Comparison of ENCODE assay signal across 1 cellular context in the genomic region with DNA sequence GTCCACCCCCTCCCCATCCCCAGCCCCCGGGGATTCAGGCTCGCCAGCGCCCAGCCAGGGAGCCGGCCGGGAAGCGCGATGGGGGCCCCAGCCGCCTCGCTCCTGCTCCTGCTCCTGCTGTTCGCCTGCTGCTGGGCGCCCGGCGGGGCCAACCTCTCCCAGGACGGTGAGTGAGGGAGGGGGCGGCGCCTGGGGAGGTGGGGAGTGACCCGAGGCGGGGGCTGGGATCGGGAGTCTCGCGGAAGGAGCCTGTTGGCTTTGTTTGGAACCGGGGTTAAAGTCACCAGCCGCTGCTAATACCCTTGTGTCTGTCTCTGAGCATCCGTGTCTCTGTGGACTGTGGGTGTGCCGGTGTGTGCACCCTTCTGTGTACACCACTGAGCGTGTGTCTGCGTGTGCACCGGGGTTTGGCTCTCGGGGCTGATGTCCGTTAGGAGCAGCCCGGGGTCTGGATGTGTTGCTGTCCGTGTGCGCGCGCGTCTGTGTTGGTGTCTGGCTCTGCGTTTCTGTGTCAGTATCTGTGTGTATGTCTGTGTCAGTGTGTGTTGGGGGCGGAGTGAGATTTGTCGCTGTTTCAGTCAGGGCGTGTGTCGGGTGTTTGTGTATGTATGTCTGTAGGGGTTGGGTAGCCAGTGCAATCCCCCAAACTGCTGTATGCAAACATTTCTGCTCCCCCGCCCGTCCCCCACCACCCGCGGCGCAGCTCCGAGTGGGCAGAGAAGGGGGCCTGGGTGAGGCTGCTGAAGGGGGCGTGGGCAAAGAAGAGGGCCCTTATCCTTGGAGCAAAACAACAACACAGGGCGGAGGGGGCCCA.
TF ChIP-seq lines count a peak whose summit lies in the region.

No MANE protein-coding gene starts in this region.

TF ChIP-seq in endothelial cell of umbilical vein, 7 proteins besides CTCF, POLR2A, EP300 and RAD21:
- peak; percentile 79 for TF ChIP-seq EZH2 (IDR thresholded peaks at IDR 0.05; ENCODE audit: borderline replicate concordance, low read depth, low read length, severe bottlenecking)
- TF ChIP-seq, protein P1, sequence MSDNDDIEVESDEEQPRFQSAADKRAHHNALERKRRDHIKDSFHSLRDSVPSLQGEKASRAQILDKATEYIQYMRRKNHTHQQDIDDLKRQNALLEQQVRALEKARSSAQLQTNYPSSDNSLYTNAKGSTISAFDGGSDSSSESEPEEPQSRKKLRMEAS (IDR thresholded peaks at IDR 0.05; ENCODE audit: insufficient read depth, insufficient read length) = no peak
- TF ChIP-seq MYC (IDR thresholded peaks at IDR 0.05; ENCODE audit: low read depth, low read length) = no peak
- TF ChIP-seq POLR2AphosphoS5 (IDR thresholded peaks at IDR 0.05; ENCODE audit: insufficient read depth, low read depth, low read length) = no peak
